Comparison of ENCODE assay signal across 1 cellular context in genomic region chr6:37302086-37302686, GRCh38.
A peak's percentile ranks its signal among the peaks of the same experiment; 100 is the strongest.
TF ChIP-seq lines count a peak whose summit lies in the region.

No MANE protein-coding gene starts in this region.

TF ChIP-seq in K562, 482 proteins besides CTCF, POLR2A, EP300 and RAD21 (continued from another document and continues in another):
- no peak for TF ChIP-seq CHD7 (IDR thresholded peaks at IDR 0.05; ENCODE audit: low read depth, low read length)
- no peak for TF ChIP-seq ZHX1 (conservative IDR thresholded peaks at IDR 0.05; ENCODE audit: low read length)
- no peak for TF ChIP-seq BDP1 (IDR thresholded peaks at IDR 0.05; ENCODE audit: insufficient read depth, insufficient read length)
- TF ChIP-seq CHCHD3 (CRISPR knock-in tag; IDR thresholded peaks at IDR 0.05) = no peak
- peak; percentile 53; the same call in 1 of the 2 replicates for TF ChIP-seq MAFF (IDR thresholded peaks at IDR 0.05; ENCODE audit: low read length)
- no peak for TF ChIP-seq HDAC6 (IDR thresholded peaks at IDR 0.05; ENCODE audit: low read depth, low read length)
- TF ChIP-seq RBFOX2 (IDR thresholded peaks at IDR 0.05; ENCODE audit: low read depth, low read length) = no peak
- TF ChIP-seq ATF7 (IDR thresholded peaks at IDR 0.05) = peak; percentile 92
- no peak for TF ChIP-seq ZNF586 (CRISPR knock-in tag; conservative IDR thresholded peaks at IDR 0.05)
- no peak for TF ChIP-seq ZNF518B (CRISPR knock-in tag; IDR thresholded peaks at IDR 0.05)
- TF ChIP-seq RBM17 (IDR thresholded peaks at IDR 0.05; ENCODE audit: borderline replicate concordance, low read depth, low read length) = no peak
- TF ChIP-seq ZNF41 (CRISPR knock-in tag; conservative IDR thresholded peaks at IDR 0.05) = peak; percentile 88
- TF ChIP-seq CREB3 (tag; conservative IDR thresholded peaks at IDR 0.05; ENCODE audit: low read depth) = peak; percentile 92
- TF ChIP-seq MCM3 (IDR thresholded peaks at IDR 0.05) = no peak
- no peak for TF ChIP-seq CREBBP (IDR thresholded peaks at IDR 0.05; ENCODE audit: low read depth, low read length)
- TF ChIP-seq ZBTB11 (CRISPR knock-in tag; IDR thresholded peaks at IDR 0.05) = peak in 1 of 3 experiments; percentile 92; a peak in 2 of 6 replicates
- no peak for TF ChIP-seq ZSCAN29 (IDR thresholded peaks at IDR 0.05)
- TF ChIP-seq DACH1 (IDR thresholded peaks at IDR 0.05; ENCODE audit: partially characterized antibody) = peak; percentile 86
- peak; percentile 93; the same call in 1 of the 2 replicates for TF ChIP-seq CLOCK (CRISPR knock-in tag; IDR thresholded peaks at IDR 0.05; ENCODE audit: borderline replicate concordance)
- TF ChIP-seq ZNF764 (CRISPR knock-in tag; IDR thresholded peaks at IDR 0.05; ENCODE audit: low read depth) = no peak
- peak; percentile 92 for TF ChIP-seq MECOM (CRISPR knock-in tag; IDR thresholded peaks at IDR 0.05)
- no peak for TF ChIP-seq ZNF717 (CRISPR knock-in tag; IDR thresholded peaks at IDR 0.05)
- no peak for TF ChIP-seq NUFIP1 (IDR thresholded peaks at IDR 0.05; ENCODE audit: partially characterized antibody)
- peak; percentile 100 for TF ChIP-seq ARID1B (IDR thresholded peaks at IDR 0.05)
- no peak for TF ChIP-seq KAT8 (IDR thresholded peaks at IDR 0.05; ENCODE audit: low read depth)
- TF ChIP-seq SREBF2 (CRISPR knock-in tag; IDR thresholded peaks at IDR 0.05) = no peak
- peak; percentile 99 for TF ChIP-seq ZNF766 (CRISPR knock-in tag; conservative IDR thresholded peaks at IDR 0.05)
- no peak for TF ChIP-seq ZNF174 (CRISPR knock-in tag; IDR thresholded peaks at IDR 0.05)
- peak; percentile 100 for TF ChIP-seq SMAD4 (CRISPR knock-in tag; conservative IDR thresholded peaks at IDR 0.05)
- peak; percentile 95 for TF ChIP-seq OTX1 (CRISPR knock-in tag; IDR thresholded peaks at IDR 0.05)
- no peak for TF ChIP-seq C11orf30 (IDR thresholded peaks at IDR 0.05; ENCODE audit: low read depth)
